Comparison of ENCODE assay signal across 12 cellular contexts in the genomic region with DNA sequence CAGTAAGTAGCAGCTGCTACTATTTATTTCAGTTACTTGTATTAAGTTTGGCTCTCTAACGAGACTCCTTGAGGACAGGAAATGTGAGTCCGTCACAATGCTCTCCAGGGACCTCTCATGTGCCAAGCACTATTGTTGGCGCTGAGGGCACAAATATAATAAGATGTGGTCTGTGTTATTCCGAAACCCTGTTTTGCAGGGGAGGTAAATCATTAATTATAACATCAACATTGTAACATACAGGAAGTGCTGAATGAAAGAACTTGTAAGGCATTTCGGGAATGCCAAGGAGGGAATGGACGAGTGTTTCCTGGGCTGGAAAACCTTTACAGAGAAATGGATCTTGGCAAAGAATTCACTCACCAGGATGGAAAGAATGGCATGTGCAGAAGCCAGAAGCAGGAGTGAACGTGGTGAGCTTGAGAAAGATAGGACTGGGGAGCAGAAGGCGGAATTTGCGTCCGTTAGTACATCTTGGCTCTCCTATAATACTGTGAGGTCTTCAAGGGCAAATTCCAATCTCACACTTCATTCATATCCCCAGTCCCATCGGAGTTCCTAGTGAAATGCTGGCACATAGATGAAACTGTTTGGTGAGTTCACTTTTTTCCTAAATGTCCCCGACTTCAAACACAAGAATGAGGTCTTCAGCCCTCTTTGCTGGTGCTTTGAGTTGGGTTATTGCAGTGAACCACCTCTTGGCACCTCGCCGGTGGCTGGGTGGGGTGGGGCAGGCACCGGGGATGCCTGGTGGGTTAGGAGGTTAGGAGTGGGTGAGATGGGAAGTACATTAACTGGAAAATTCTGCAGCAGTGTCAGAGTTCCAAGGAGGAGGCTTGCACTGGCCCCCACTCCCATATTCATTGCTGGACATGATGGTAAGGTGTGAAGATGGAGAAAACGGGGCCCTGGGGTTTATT. TPM values are rescaled to one million over a fixed set of nuclear protein-coding genes. Genes with fewer than 3 reads are reported as not detected.
DNase-seq lines count a peak whose midpoint lies in the region; ATAC-seq, FAIRE-seq and TF ChIP-seq lines count a peak whose summit lies in the region.
"Had no signal": no experiment of that assay in that cellular context is flagged by ENCODE, and none has a peak within 500 bp of the region (broad histone marks: within the 10 kb centered on the region; RNA-seq: fewer than 3 reads in every experiment).

No MANE protein-coding gene starts in this region.

- H3K4me3 Mint-ChIP-seq in central memory CD8-positive, alpha-beta T cell: no peak overlapping the region
- no peak overlapping the region for H3K4me3 Mint-ChIP-seq in activated CD4-positive, alpha-beta memory T cell treated with anti-CD3 and anti-CD28 coated beads, Interleukin-2, amount 10 ng/mL, durations not matched to agents 7 days and 5 days
- H3K4me3 Mint-ChIP-seq: T-cell had no signal

- H3K4me1 ChIP-seq in HepG2 (ENCODE audit: insufficient read depth, low read length) (peaks cover 19% of the 10 kb centered on the region), uterus (peaks cover 0 to 6% of the 10 kb centered on the region in 2 donors)

- H3K36me3 Mint-ChIP-seq in central memory CD8-positive, alpha-beta T cell (ENCODE audit: insufficient read depth): peaks cover 39% of the 10 kb centered on the region
- peaks cover 37% of the 10 kb centered on the region for H3K36me3 Mint-ChIP-seq in activated CD4-positive, alpha-beta memory T cell treated with anti-CD3 and anti-CD28 coated beads, Interleukin-2, amount 10 ng/mL, durations not matched to agents 7 days and 5 days (ENCODE audit: low read depth)

- CTCF ChIA-PET in HepG2 (lab: Yijun Ruan, JAX; ENCODE audit: low intra/inter-chr PET ratio, low total read pairs): no interaction called here
- CTCF ChIA-PET in activated CD4-positive, alpha-beta memory T cell treated with anti-CD3 and anti-CD28 coated beads, Interleukin-2, amount 10 ng/mL, durations not matched to agents 7 days and 5 days (lab: Charles Lee): no interaction called here

- H4K20me1 ChIP-seq in HepG2 (ENCODE audit: insufficient read depth, low read length): no peaks in the 10 kb centered on the region

- no peak overlapping the region for H3K9ac ChIP-seq in HepG2 (ENCODE audit: insufficient read depth, low read depth, low read length)

- no peaks in the 10 kb centered on the region for H3K79me2 ChIP-seq in HepG2 (ENCODE audit: insufficient read depth, low read length)

- in situ Hi-C loops in HepG2 (cut with HindIII; ENCODE audit: extremely low pct_ligation_motif_present, low pct_unique_long_range_greater_than_20kb): no loop called here

- peaks cover 1 to 12% of the 10 kb centered on the region in 2 experiments; a peak in 4 of 5 replicates for H3K36me3 ChIP-seq in HepG2 (replicated peaks in 1 of 2; ENCODE audit: control insufficient read depth in 1 of 2, insufficient read depth in 2 of 2, low read length in 2 of 2)
- H3K36me3 ChIP-seq in uterus: no peaks in the 10 kb centered on the region

- H3K9me3 Mint-ChIP-seq in central memory CD8-positive, alpha-beta T cell: no peaks in the 10 kb centered on the region
- no peaks in the 10 kb centered on the region for H3K9me3 Mint-ChIP-seq in activated CD4-positive, alpha-beta memory T cell treated with anti-CD3 and anti-CD28 coated beads, Interleukin-2, amount 10 ng/mL, durations not matched to agents 7 days and 5 days
- H3K9me3 Mint-ChIP-seq: neural crest cell, T-cell had no signal

- TF ChIP-seq EP300 in HepG2 (IDR thresholded peaks at IDR 0.05; ENCODE audit: low read depth in 2 of 2, low read length in 2 of 2) (no peak), HepG2 (CRISPR knock-in tag; IDR thresholded peaks at IDR 0.05; ENCODE audit: borderline replicate concordance) (no peak)

- ATAC-seq in GM19025 (IDR thresholded peaks at IDR 0.05; ENCODE audit: low read depth, unreplicated experiment): peak; percentile 60
- ATAC-seq in central memory CD8-positive, alpha-beta T cell (replicated peaks; ENCODE audit: extremely low read depth, poor library complexity, severe bottlenecking): no peak
- ATAC-seq in HepG2: peak; percentile 27
- no peak for ATAC-seq in GM21423 (IDR thresholded peaks at IDR 0.05; ENCODE audit: unreplicated experiment)
- ATAC-seq: T-cell had no signal

- intact Hi-C loops in HepG2 (cut with micrococcal nuclease; ENCODE audit: unreplicated experiment) (no loop called here), uterus (cut with DNase I; ENCODE audit: low total_unique reads) (no loop called here)

- no peak for TF ChIP-seq CTCF in 22Rv1 (IDR thresholded peaks at IDR 0.05)
- no peak for TF ChIP-seq CTCF in HepG2 (CRISPR knock-in tag; IDR thresholded peaks at IDR 0.05)
- no peak for TF ChIP-seq CTCF in uterus (IDR thresholded peaks at IDR 0.05)

- H3K9me3 ChIP-seq in HepG2 (ENCODE audit: low read length): no peaks in the 10 kb centered on the region
- no peaks in the 10 kb centered on the region for H3K9me3 ChIP-seq in uterus

- TF ChIP-seq RAD21 in HepG2 (CRISPR knock-in tag; IDR thresholded peaks at IDR 0.05): no peak

- H3K4me3 ChIP-seq in HepG2 (replicated peaks in 1 of 3; ENCODE audit: insufficient read depth in 1 of 3, low read depth in 2 of 3, low read length in 3 of 3) (no peak overlapping the region), uterus (no peak overlapping the region)

- FAIRE-seq in HepG2 (lab: Jason Lieb, UNC): no peak

- POLR2A ChIA-PET in HepG2 (lab: Yijun Ruan, JAX): no interaction called here
- POLR2A ChIA-PET in activated CD4-positive, alpha-beta memory T cell treated with anti-CD3 and anti-CD28 coated beads, Interleukin-2, amount 10 ng/mL, durations not matched to agents 7 days and 5 days (lab: Charles Lee): no interaction called here

- peak overlapping the region; percentile 27 for H3K4me2 ChIP-seq in HepG2 (ENCODE audit: low read depth, low read length)

- TF ChIP-seq POLR2A in HepG2 (IDR thresholded peaks at IDR 0.05; ENCODE audit: insufficient read depth in 1 of 2, low read depth in 2 of 2, low read length in 2 of 2) (no peak), uterus (IDR thresholded peaks at IDR 0.05) (no peak)

- H3K27ac ChIP-seq in 22Rv1 (peak overlapping the region; percentile 65), HepG2 (ENCODE audit: extremely low read length, insufficient read depth, low read length) (no peak overlapping the region), uterus (peak overlapping the region in 1 of 2 donors; percentile 38)

- WGBS in HepG2 (ENCODE audit: low lambda C conversion rate): 72% methylated on average over 16 of the region's 16 CpGs

- H3K27me3 ChIP-seq in HepG2 (ENCODE audit: control insufficient read depth in 1 of 2, insufficient read depth in 2 of 2, low read length in 2 of 2) (no peaks in the 10 kb centered on the region), uterus (no peaks in the 10 kb centered on the region)

- H2AFZ ChIP-seq in HepG2 (ENCODE audit: low read length): no peak overlapping the region

- H3K27me3 Mint-ChIP-seq in central memory CD8-positive, alpha-beta T cell: no peaks in the 10 kb centered on the region
- no peaks in the 10 kb centered on the region for H3K27me3 Mint-ChIP-seq in activated CD4-positive, alpha-beta memory T cell treated with anti-CD3 and anti-CD28 coated beads, Interleukin-2, amount 10 ng/mL, durations not matched to agents 7 days and 5 days
- H3K27me3 Mint-ChIP-seq: T-cell had no signal

- peak overlapping the region; percentile 38 for H3K27ac Mint-ChIP-seq in central memory CD8-positive, alpha-beta T cell (ENCODE audit: low read depth)
- H3K27ac Mint-ChIP-seq in activated CD4-positive, alpha-beta memory T cell treated with anti-CD3 and anti-CD28 coated beads, Interleukin-2, amount 10 ng/mL, durations not matched to agents 7 days and 5 days: no peak overlapping the region

- no TSS peak for BruUV-seq in HepG2 (replicated peaks; lab: Mats Ljungman, UMichigan)

- DNase-seq in central memory CD8-positive, alpha-beta T cell (ENCODE audit: low spot score in 2 of 2): no peak
- peak; percentile 67 for DNase-seq in HepG2 (ENCODE audit: low spot score)
- no peak for DNase-seq in activated CD4-positive, alpha-beta memory T cell treated with anti-CD3 and anti-CD28 coated beads, Interleukin-2, amount 10 ng/mL, durations not matched to agents 7 days and 5 days
- no peak for DNase-seq in iPS-NIHi11 (ENCODE audit: low spot score)
- DNase-seq in uterus: no peak
- DNase-seq: COR-L47, NCI-H2081, T-cell had no signal

- H3K4me1 Mint-ChIP-seq in central memory CD8-positive, alpha-beta T cell: peaks cover 37% of the 10 kb centered on the region
- no peaks in the 10 kb centered on the region for H3K4me1 Mint-ChIP-seq in activated CD4-positive, alpha-beta memory T cell treated with anti-CD3 and anti-CD28 coated beads, Interleukin-2, amount 10 ng/mL, durations not matched to agents 7 days and 5 days
- H3K4me1 Mint-ChIP-seq: neural crest cell had no signal

RNA-seq across cellular contexts. Expression of a gene that starts 11.5 kb away (rescaled TPM):
- not detected in 2 replicates for total RNA-seq in HepG2 (2016; rRNA removed; fragmentation: Illumina TruSeq; extraction: Trizol)
- not detected in 2 replicates for total RNA-seq in HepG2 (2016; cell fraction: cytosol; rRNA removed; fragmentation: Illumina TruSeq; extraction: Trizol; ENCODE audit: low read depth)
- not detected in 2 replicates for total RNA-seq in HepG2 (2016; cell fraction: insoluble cytoplasmic fraction; rRNA removed; fragmentation: Illumina TruSeq; extraction: Trizol)
- total RNA-seq in HepG2 (2016; cell fraction: membrane; rRNA removed; fragmentation: Illumina TruSeq; extraction: Trizol): not detected in 2 replicates
- total RNA-seq in HepG2 (2016; cell fraction: nucleus; rRNA removed; fragmentation: Illumina TruSeq; extraction: Trizol): not detected in 2 replicates
- not detected in 2 replicates for polyA plus RNA-seq in HepG2 (2011; rRNA removed)
- polyA plus RNA-seq in HepG2 (2011; cell fraction: cytosol; rRNA removed): not detected in 2 replicates
- polyA plus RNA-seq in HepG2 (2011; cell fraction: nucleus; rRNA removed): not detected in 2 replicates
- polyA plus RNA-seq in HepG2 (2012): not detected in 2 replicates
- polyA plus RNA-seq in HepG2 (2016; cell fraction: cytosol; fragmentation: Illumina TruSeq; extraction: Trizol; ENCODE audit: low read depth): not detected in 2 replicates
- not detected in 2 replicates for polyA plus RNA-seq in HepG2 (2016; cell fraction: insoluble cytoplasmic fraction; fragmentation: Illumina TruSeq; extraction: Trizol; ENCODE audit: low read depth)
- not detected in 2 replicates for polyA plus RNA-seq in HepG2 (2016; cell fraction: membrane; fragmentation: Illumina TruSeq; extraction: Trizol; ENCODE audit: low read depth)
- not detected in 2 replicates for polyA plus RNA-seq in HepG2 (2016; cell fraction: nucleus; fragmentation: Illumina TruSeq; extraction: Trizol; ENCODE audit: insufficient read depth, low read depth)
- polyA minus RNA-seq in HepG2 (2011; rRNA and poly(A)+ RNA removed; ENCODE audit: low replicate concordance): not detected in 2 replicates
- polyA minus RNA-seq in HepG2 (2011; cell fraction: cytosol; rRNA and poly(A)+ RNA removed): not detected in 2 replicates
- polyA minus RNA-seq in HepG2 (2011; cell fraction: nucleus; rRNA and poly(A)+ RNA removed): not detected in 2 replicates
- total RNA-seq in activated CD4-positive, alpha-beta memory T cell treated with anti-CD3 and anti-CD28 coated beads, Interleukin-2, amount 10 ng/mL, durations not matched to agents 7 days and 5 days: not detected
- 1 to 10 TPM in 1 of 4 donors, not detected in 3; 1.3 TPM for total RNA-seq in uterus
- total RNA-seq: neural crest cell, T-cell had no signal

RNA-seq across cellular contexts. Expression of a gene that starts 47.9 kb away (rescaled TPM):
- total RNA-seq in HepG2 (2016; rRNA removed; fragmentation: Illumina TruSeq; extraction: Trizol) (39.2 and 43.8 TPM in 2 replicates), uterus (100 to 1,000 TPM in 1 of 4 donors, 10 to 100 TPM in 3; 16.8 to 117 (median 40.8) TPM)
- total RNA-seq in HepG2 (2016; cell fraction: cytosol; rRNA removed; fragmentation: Illumina TruSeq; extraction: Trizol; ENCODE audit: low read depth): 7.5 and 9.1 TPM in 2 replicates
- total RNA-seq in HepG2 (2016; cell fraction: insoluble cytoplasmic fraction; rRNA removed; fragmentation: Illumina TruSeq; extraction: Trizol): 38.8 and 41.1 TPM in 2 replicates
- total RNA-seq in HepG2 (2016; cell fraction: membrane; rRNA removed; fragmentation: Illumina TruSeq; extraction: Trizol): 14.7 and 17.3 TPM in 2 replicates
- 47.4 and 58.4 TPM in 2 replicates for total RNA-seq in HepG2 (2016; cell fraction: nucleus; rRNA removed; fragmentation: Illumina TruSeq; extraction: Trizol)
- polyA plus RNA-seq in HepG2 (2011; rRNA removed): 17.2 and 21.2 TPM in 2 replicates
- polyA plus RNA-seq in HepG2 (2011; cell fraction: cytosol; rRNA removed): 11.2 and 13.2 TPM in 2 replicates
- polyA plus RNA-seq in HepG2 (2011; cell fraction: nucleus; rRNA removed): 21.2 and 24.5 TPM in 2 replicates
- polyA plus RNA-seq in HepG2 (2012): 16.5 and 22.9 TPM in 2 replicates
- 1.2 and 1.6 TPM in 2 replicates for polyA plus RNA-seq in HepG2 (2016; cell fraction: cytosol; fragmentation: Illumina TruSeq; extraction: Trizol; ENCODE audit: low read depth)
- polyA plus RNA-seq in HepG2 (2016; cell fraction: insoluble cytoplasmic fraction; fragmentation: Illumina TruSeq; extraction: Trizol; ENCODE audit: low read depth): 35.8 and 38.8 TPM in 2 replicates
- polyA plus RNA-seq in HepG2 (2016; cell fraction: membrane; fragmentation: Illumina TruSeq; extraction: Trizol; ENCODE audit: low read depth): 5.3 and 5.7 TPM in 2 replicates
- polyA plus RNA-seq in HepG2 (2016; cell fraction: nucleus; fragmentation: Illumina TruSeq; extraction: Trizol; ENCODE audit: insufficient read depth, low read depth): 32.7 and 33.9 TPM in 2 replicates
- 35.4 and 40.6 TPM in 2 replicates for polyA minus RNA-seq in HepG2 (2011; rRNA and poly(A)+ RNA removed; ENCODE audit: low replicate concordance)
- 20.4 and 21.7 TPM in 2 replicates for polyA minus RNA-seq in HepG2 (2011; cell fraction: cytosol; rRNA and poly(A)+ RNA removed)
- polyA minus RNA-seq in HepG2 (2011; cell fraction: nucleus; rRNA and poly(A)+ RNA removed): 84.9 and 89.1 TPM in 2 replicates
- 10 to 100 TPM; 79.8 to 80.2 TPM for total RNA-seq in activated CD4-positive, alpha-beta memory T cell treated with anti-CD3 and anti-CD28 coated beads, Interleukin-2, amount 10 ng/mL, durations not matched to agents 7 days and 5 days

Comparison
In these comparisons a context has a peak if more than half of its experiments do, and no peak if none do; other contexts are left out.
1. ATAC-seq: peak in GM19025 (single experiment) and HepG2 (single experiment); none in central memory CD8-positive, alpha-beta T cell (single experiment) and GM21423 (single experiment).